In the genomic region with DNA sequence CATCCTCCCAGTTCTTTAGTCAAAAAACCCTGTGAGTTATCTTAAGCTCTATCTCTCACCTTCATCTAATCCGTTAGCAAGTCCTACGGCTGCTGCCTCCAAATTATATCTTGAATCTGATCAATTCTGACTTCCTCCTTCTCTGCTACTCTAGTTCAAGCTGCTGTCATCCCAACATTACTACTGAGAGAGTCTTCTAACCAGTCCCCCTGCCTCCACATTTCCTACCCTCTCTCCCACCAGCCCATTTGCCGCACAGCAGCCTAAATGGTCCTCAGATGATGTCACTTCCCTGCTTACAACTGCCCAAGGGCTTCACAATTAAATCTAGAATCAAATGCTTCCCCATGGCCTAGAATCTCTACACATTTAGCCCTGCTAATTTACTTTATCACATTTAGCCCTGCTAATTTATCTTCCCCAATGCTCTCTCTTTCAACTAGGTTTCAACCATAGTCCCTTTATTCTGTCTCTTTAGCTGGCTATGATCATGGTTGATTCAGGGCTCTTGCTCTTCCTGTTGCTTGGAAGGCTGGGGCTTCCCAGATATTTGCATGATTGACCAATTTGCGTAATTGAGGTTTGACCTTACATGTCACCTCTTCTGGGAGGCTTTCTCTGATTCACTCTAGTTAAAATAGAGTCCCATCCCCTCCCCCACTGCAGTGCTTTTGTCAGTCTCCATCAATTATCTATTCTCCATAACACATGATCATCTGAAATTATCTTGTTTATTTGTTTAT, we compare ENCODE assay signal across 8 cellular contexts. TPM values are rescaled to one million over a fixed set of nuclear protein-coding genes. Genes with fewer than 3 reads are reported as not detected.
DNase-seq lines count a peak whose midpoint lies in the region; ATAC-seq and TF ChIP-seq lines count a peak whose summit lies in the region.

No MANE protein-coding gene starts in this region.

- no peak overlapping the region for H3K27ac ChIP-seq in substantia nigra (ENCODE audit: low read depth, low read length, poor library complexity, severe bottlenecking)

- TF ChIP-seq POLR2A in GM19193 (IDR thresholded peaks at IDR 0.05; ENCODE audit: extremely low read depth, insufficient read depth, insufficient read length) = peak; percentile 23

- DNase-seq in AG20443 (ENCODE audit: low spot score) = peak; percentile 40
- peak; percentile 55 for DNase-seq in SW480 (ENCODE audit: low spot score)
- peak; percentile 96 for DNase-seq in renal cortical epithelial cell (ENCODE audit: low read depth)
- DNase-seq in stimulated activated CD4-positive, alpha-beta T cell treated with anti-CD3 and anti-CD28 coated beads, Interleukin-2, amount 100 ng/mL, for 24 hours = no peak
- DNase-seq in NCI-H1694 treated with DMSO at 0.1 percent for 48 hours (lab: John Stamatoyannopoulos, UW) = no peak
- no peak for DNase-seq in substantia nigra (lab: John Stamatoyannopoulos, UW)

- ATAC-seq in HG03103 (IDR thresholded peaks at IDR 0.05; ENCODE audit: low read depth, unreplicated experiment) = peak; percentile 69

RNA-seq across cellular contexts. Expression of gene ARL14, which starts 11.0 kb away (rescaled TPM):
- 0.35 and 0.87 TPM in 2 replicates for total RNA-seq in renal cortical epithelial cell

Comparison
In these comparisons a context has a peak if more than half of its experiments do, and no peak if none do; other contexts are left out.
1. DNase-seq: peak in AG20443 (single experiment), SW480 (single experiment) and renal cortical epithelial cell (single experiment); none in stimulated activated CD4-positive, alpha-beta T cell treated with anti-CD3 and anti-CD28 coated beads, Interleukin-2, amount 100 ng/mL, for 24 hours (0 of 2), NCI-H1694 treated with DMSO at 0.1 percent for 48 hours (single experiment) and substantia nigra (0 of 49).